In genomic region chr9:131700765-131701433, GRCh38 we compare ENCODE assay signal across 2 cellular contexts.
TF ChIP-seq lines count a peak whose summit lies in the region.

No MANE protein-coding gene starts in this region.

TF ChIP-seq in IMR-90, 13 proteins besides CTCF, POLR2A, EP300 and RAD21:
- TF ChIP-seq NFE2L2 (IDR thresholded peaks at IDR 0.05; ENCODE audit: low read depth, low read length) = peak; percentile 71
- TF ChIP-seq MXI1 (IDR thresholded peaks at IDR 0.05; ENCODE audit: borderline replicate concordance, low read depth, low read length) = no peak
- TF ChIP-seq MAFK (IDR thresholded peaks at IDR 0.05; ENCODE audit: low read depth, low read length) = peak; percentile 81
- TF ChIP-seq FOS (IDR thresholded peaks at IDR 0.05; ENCODE audit: low read depth, low read length) = no peak
- no peak for TF ChIP-seq ELK1 (IDR thresholded peaks at IDR 0.05; ENCODE audit: borderline replicate concordance, low read depth, low read length)

TF ChIP-seq in GM12878, 131 proteins besides CTCF, POLR2A, EP300 and RAD21:
- TF ChIP-seq CUX1 (IDR thresholded peaks at IDR 0.05; ENCODE audit: insufficient replicate concordance, low read depth, low read length) (no peak), E2F8 (IDR thresholded peaks at IDR 0.05; ENCODE audit: low read depth, partially characterized antibody) (no peak), WRNIP1 (IDR thresholded peaks at IDR 0.05; ENCODE audit: borderline replicate concordance, low read depth, low read length) (no peak), ZNF687 (IDR thresholded peaks at IDR 0.05) (no peak), ZBTB40 (IDR thresholded peaks at IDR 0.05; ENCODE audit: borderline replicate concordance) (no peak), LARP7 (IDR thresholded peaks at IDR 0.05) (no peak), SPI1 (IDR thresholded peaks at IDR 0.05; ENCODE audit: borderline replicate concordance, insufficient read depth, low read depth, low read length) (no peak), ZNF217 (IDR thresholded peaks at IDR 0.05) (no peak), NBN (IDR thresholded peaks at IDR 0.05) (no peak), DPF2 (IDR thresholded peaks at IDR 0.05) (no peak)
